Comparison of ENCODE assay signal across 9 cellular contexts in genomic region chr10:43390791-43391190, GRCh38. TPM values are rescaled to one million over a fixed set of nuclear protein-coding genes. Genes with fewer than 3 reads are reported as not detected.
DNase-seq lines count a peak whose midpoint lies in the region; ATAC-seq lines count a peak whose summit lies in the region.
"Had no signal": no experiment of that assay in that cellular context is flagged by ENCODE, and none has a peak within 500 bp of the region (broad histone marks: within the 10 kb centered on the region; RNA-seq: fewer than 3 reads in every experiment).

No MANE protein-coding gene starts in this region.

- DNase-seq in Ammon's horn (ENCODE audit: low spot score) (peak; percentile 87), HT1080 (ENCODE audit: low read depth) (peak; percentile 23), amygdala (lab: John Stamatoyannopoulos, UW) (peak in 49 of 56 donors; percentile 12 to 79 (median 41)), hypothalamus (lab: John Stamatoyannopoulos, UW) (peak in 29 of 51 donors; percentile 7 to 75 (median 38)), superior temporal gyrus (ENCODE audit: extremely low spot score) (peak; percentile 88), germinal center (ENCODE audit: low spot score) (no peak)

- no peak for ATAC-seq in HG03442 (IDR thresholded peaks at IDR 0.05; ENCODE audit: unreplicated experiment)
- ATAC-seq in HG03135 (IDR thresholded peaks at IDR 0.05; ENCODE audit: unreplicated experiment) = no peak

RNA-seq across cellular contexts. Expression of gene HNRNPF, which starts 18.2 kb away (rescaled TPM):
- 325 and 365 TPM in 2 replicates for total RNA-seq in HT1080 (2014; rRNA removed; shearing (Covaris generic))
- 216 and 231 TPM in 2 replicates for polyA plus RNA-seq in HT1080 (2015; cell fraction: cytosol; rRNA removed)
- 289 and 314 TPM in 2 replicates for polyA plus RNA-seq in HT1080 (2015; cell fraction: nucleus; rRNA removed)

RNA-seq across cellular contexts. Expression of gene FXYD4, which starts 19.4 kb away (rescaled TPM):
- not detected in 2 replicates for total RNA-seq in HT1080 (2014; rRNA removed; shearing (Covaris generic))
- not detected in 2 replicates for polyA plus RNA-seq in HT1080 (2015; cell fraction: cytosol; rRNA removed)
- polyA plus RNA-seq in HT1080 (2015; cell fraction: nucleus; rRNA removed) = not detected in 2 replicates
- polyA plus RNA-seq: esophagus had no signal

RNA-seq across cellular contexts. Expression of gene ZNF487, which starts 46.1 kb away (rescaled TPM):
- 1.0 and 1.4 TPM in 2 replicates for total RNA-seq in HT1080 (2014; rRNA removed; shearing (Covaris generic))
- polyA plus RNA-seq in HT1080 (2015; cell fraction: cytosol; rRNA removed) = 1.2 TPM in 2 replicates
- 0.49 and 0.57 TPM in 2 replicates for polyA plus RNA-seq in HT1080 (2015; cell fraction: nucleus; rRNA removed)
